9 cellular contexts compared by ENCODE assay signal in the genomic region with DNA sequence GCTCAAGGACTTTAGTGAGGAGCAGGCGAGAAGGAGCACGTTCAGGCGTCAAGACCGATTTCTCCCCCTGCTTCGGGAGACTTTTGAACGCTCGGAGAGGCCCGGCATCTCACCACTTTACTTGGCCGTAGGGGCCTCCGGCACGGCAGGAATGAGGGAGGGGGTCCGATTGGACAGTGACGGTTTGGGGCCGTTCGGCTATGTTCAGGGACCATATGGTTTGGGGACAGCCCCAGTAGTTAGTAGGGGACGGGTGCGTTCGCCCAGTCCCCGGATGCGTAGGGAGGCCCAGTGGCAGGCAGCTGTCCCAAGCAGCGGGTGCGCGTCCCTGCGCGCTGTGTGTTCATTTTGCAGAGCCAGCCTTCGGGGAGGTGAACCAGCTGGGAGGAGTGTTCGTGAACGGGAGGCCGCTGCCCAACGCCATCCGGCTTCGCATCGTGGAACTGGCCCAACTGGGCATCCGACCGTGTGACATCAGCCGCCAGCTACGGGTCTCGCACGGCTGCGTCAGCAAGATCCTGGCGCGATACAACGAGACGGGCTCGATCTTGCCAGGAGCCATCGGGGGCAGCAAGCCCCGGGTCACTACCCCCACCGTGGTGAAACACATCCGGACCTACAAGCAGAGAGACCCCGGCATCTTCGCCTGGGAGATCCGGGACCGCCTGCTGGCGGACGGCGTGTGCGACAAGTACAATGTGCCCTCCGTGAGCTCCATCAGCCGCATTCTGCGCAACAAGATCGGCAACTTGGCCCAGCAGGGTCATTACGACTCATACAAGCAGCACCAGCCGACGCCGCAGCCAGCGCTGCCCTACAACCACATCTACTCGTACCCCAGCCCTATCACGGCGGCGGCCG. TPM values are rescaled to one million over a fixed set of nuclear protein-coding genes. Genes with fewer than 3 reads are reported as not detected.
DNase-seq lines count a peak whose midpoint lies in the region; ATAC-seq and TF ChIP-seq lines count a peak whose summit lies in the region.
"Had no signal": no experiment of that assay in that cellular context is flagged by ENCODE, and none has a peak within 500 bp of the region (broad histone marks: within the 10 kb centered on the region; RNA-seq: fewer than 3 reads in every experiment).

No MANE protein-coding gene starts in this region.

- DNase-seq in activated CD4-positive, alpha-beta T cell treated with anti-CD3 and anti-CD28 coated beads, Interleukin-2, amount 10 ng/mL, durations not matched to agents 7 days and 5 days = no peak
- DNase-seq in activated CD4-positive, alpha-beta T cell treated with anti-CD3 and anti-CD28 coated beads for 1 hour = no peak
- DNase-seq in SK-N-MC (ENCODE audit: low read depth, low spot score) (no peak), thoracic aorta (ENCODE audit: low spot score) (no peak), epidermal melanocyte (ENCODE audit: insufficient read length, low spot score) (no peak), dermis blood vessel endothelial cell (no peak)

- peak overlapping the region; percentile 54 for H3K27ac Mint-ChIP-seq in activated CD4-positive, alpha-beta T cell treated with anti-CD3 and anti-CD28 coated beads, Interleukin-2, amount 10 ng/mL, durations not matched to agents 7 days and 5 days
- H3K27ac Mint-ChIP-seq: memory B cell had no signal

- H3K4me1 Mint-ChIP-seq in activated CD4-positive, alpha-beta T cell treated with anti-CD3 and anti-CD28 coated beads, Interleukin-2, amount 10 ng/mL, durations not matched to agents 7 days and 5 days = peaks cover 16% of the 10 kb centered on the region

- peaks cover 2% of the 10 kb centered on the region for H3K9me3 Mint-ChIP-seq in activated CD4-positive, alpha-beta T cell treated with anti-CD3 and anti-CD28 coated beads, Interleukin-2, amount 10 ng/mL, durations not matched to agents 7 days and 5 days
- H3K9me3 Mint-ChIP-seq: memory B cell had no signal

- H3K27me3 Mint-ChIP-seq in activated CD4-positive, alpha-beta T cell treated with anti-CD3 and anti-CD28 coated beads, Interleukin-2, amount 10 ng/mL, durations not matched to agents 7 days and 5 days = peaks cover 92% of the 10 kb centered on the region

- CTCF ChIA-PET in activated CD4-positive, alpha-beta T cell treated with anti-CD3 and anti-CD28 coated beads, Interleukin-2, amount 10 ng/mL, durations not matched to agents 7 days and 5 days (lab: Charles Lee) = no interaction called here

- H3K27ac ChIP-seq in SK-N-MC (no peak overlapping the region), iPS-18a (ENCODE audit: low read length) (no peak overlapping the region), thoracic aorta (peak overlapping the region in 1 of 2 donors; percentile 50)

- POLR2A ChIA-PET in activated CD4-positive, alpha-beta T cell treated with anti-CD3 and anti-CD28 coated beads, Interleukin-2, amount 10 ng/mL, durations not matched to agents 7 days and 5 days (lab: Charles Lee) = no interaction called here

- H3K4me3 ChIP-seq in SK-N-MC = peak overlapping the region; percentile 84
- H3K4me3 ChIP-seq in iPS-18a (ENCODE audit: low read length) = peak overlapping the region; percentile 52
- peak overlapping the region; percentile 74 for H3K4me3 ChIP-seq in thoracic aorta

- H3K9ac ChIP-seq in SK-N-MC (ENCODE audit: insufficient read length) (peak overlapping the region; percentile 69), iPS-18a (ENCODE audit: low read length) (no peak overlapping the region)

- H3K9me3 ChIP-seq in SK-N-MC (ENCODE audit: low read depth, low read length) = no peaks in the 10 kb centered on the region
- H3K9me3 ChIP-seq in iPS-18a (ENCODE audit: control insufficient read depth, low read depth, low read length) = peaks cover 3% of the 10 kb centered on the region
- no peaks in the 10 kb centered on the region for H3K9me3 ChIP-seq in thoracic aorta

- H3K27me3 ChIP-seq in iPS-18a (ENCODE audit: control insufficient read depth, insufficient read depth, low read length) (peaks cover 100% of the 10 kb centered on the region), thoracic aorta (replicated peaks; ENCODE audit: insufficient read depth) (peaks cover 31% of the 10 kb centered on the region)

- ATAC-seq in thoracic aorta (ENCODE audit: insufficient number of reproducible peaks, low FRiP score, low read depth) (peak; percentile 47), HG03342 (IDR thresholded peaks at IDR 0.05; ENCODE audit: unreplicated experiment) (no peak)

- peak; percentile 23 for TF ChIP-seq CTCF in thoracic aorta (IDR thresholded peaks at IDR 0.05)

- H3K36me3 ChIP-seq in SK-N-MC (ENCODE audit: insufficient read depth, low read length) = peaks cover 24% of the 10 kb centered on the region
- no peaks in the 10 kb centered on the region for H3K36me3 ChIP-seq in iPS-18a (ENCODE audit: control insufficient read depth, low read depth, low read length)
- no peaks in the 10 kb centered on the region for H3K36me3 ChIP-seq in thoracic aorta

- H3K36me3 Mint-ChIP-seq in activated CD4-positive, alpha-beta T cell treated with anti-CD3 and anti-CD28 coated beads, Interleukin-2, amount 10 ng/mL, durations not matched to agents 7 days and 5 days (ENCODE audit: low read depth) = peaks cover 14% of the 10 kb centered on the region

- peak overlapping the region; percentile 13 for H3K4me3 Mint-ChIP-seq in activated CD4-positive, alpha-beta T cell treated with anti-CD3 and anti-CD28 coated beads, Interleukin-2, amount 10 ng/mL, durations not matched to agents 7 days and 5 days
- H3K4me3 Mint-ChIP-seq: memory B cell had no signal

- H3K4me1 ChIP-seq in iPS-18a (ENCODE audit: control insufficient read depth, low read depth, low read length) (peaks cover 22% of the 10 kb centered on the region), thoracic aorta (ENCODE audit: control insufficient read depth in 1 of 2, low read depth in 2 of 2) (peaks cover 4 to 54% of the 10 kb centered on the region in 2 donors)

RNA-seq across cellular contexts. Expression of gene PAX9, which starts 1.1 kb away (rescaled TPM):
- not detected for total RNA-seq in activated CD4-positive, alpha-beta T cell treated with anti-CD3 and anti-CD28 coated beads, Interleukin-2, amount 10 ng/mL, durations not matched to agents 7 days and 5 days
- total RNA-seq in thoracic aorta (1 to 10 TPM in 1 of 2 donors, under 1 TPM in 1; 0.21 to 4.5 TPM), dermis blood vessel endothelial cell (0.37 TPM in 1 of 2 replicates, not detected in the other)
